Comparison of ENCODE assay signal across 13 cellular contexts in genomic region chr20:4017051-4017702, GRCh38. TPM values are rescaled to one million over a fixed set of nuclear protein-coding genes. Genes with fewer than 3 reads are reported as not detected.
DNase-seq lines count a peak whose midpoint lies in the region; ATAC-seq, FAIRE-seq and TF ChIP-seq lines count a peak whose summit lies in the region.
"Had no signal": no experiment of that assay in that cellular context is flagged by ENCODE, and none has a peak within 500 bp of the region (broad histone marks: within the 10 kb centered on the region; RNA-seq: fewer than 3 reads in every experiment).

No MANE protein-coding gene starts in this region.

- peak overlapping the region; percentile 43 to 95 (median 81) for H3K27ac Mint-ChIP-seq in CD14-positive monocyte

- H3K36me3 ChIP-seq in SK-N-MC (ENCODE audit: insufficient read depth, low read length) (no peaks in the 10 kb centered on the region), stomach (no peaks in the 10 kb centered on the region)
- H3K36me3 ChIP-seq: upper lobe of right lung had no signal

- H3K36me3 Mint-ChIP-seq in CD14-positive monocyte: peaks cover 0 to 2% of the 10 kb centered on the region in 2 donors

- peaks cover 59% of the 10 kb centered on the region for H3K4me1 Mint-ChIP-seq in CD14-positive monocyte

- H3K9me3 Mint-ChIP-seq in CD14-positive monocyte: peaks cover 0 to 3% (median 0%) of the 10 kb centered on the region in 7 donors

- H3K9me3 ChIP-seq in SK-N-MC (ENCODE audit: low read depth, low read length) (no peaks in the 10 kb centered on the region), stomach (no peaks in the 10 kb centered on the region)
- H3K9me3 ChIP-seq: upper lobe of right lung had no signal

- peak; percentile 21 for FAIRE-seq in GM18507 (lab: Jason Lieb, UNC)

- intact Hi-C loops in CD14-positive monocyte (cut with micrococcal nuclease): loop anchor here in 1 of 2 donors (5.0 kb wide), 1 partner anchor 55 kb away; no protein-coding TSS in a partner anchor
- intact Hi-C loops in posterior vena cava (cut with DNase I): loop anchor here (2.0 to 5.0 kb wide), 2 partner anchors 70 to 75 kb away; no protein-coding TSS in a partner anchor
- intact Hi-C loops in stomach (cut with DNase I; ENCODE audit: low total_unique reads): loop anchor here (10.0 kb wide), 1 partner anchor 68 kb away; no protein-coding TSS in a partner anchor

- no peak overlapping the region for H3K4me3 Mint-ChIP-seq in CD14-positive monocyte

- WGBS in stomach, 5 donors: 47 to 64% (median 52%) methylated on average over 2 of the region's 2 CpGs

- TF ChIP-seq POLR2A in stomach (IDR thresholded peaks at IDR 0.05): no peak

- no peak for ATAC-seq in GM21381 (IDR thresholded peaks at IDR 0.05; ENCODE audit: unreplicated experiment)
- ATAC-seq: upper lobe of right lung had no signal

- peaks cover 12 to 42% (median 24%) of the 10 kb centered on the region in 4 donors for H3K4me1 ChIP-seq in stomach

- H3K27me3 ChIP-seq in stomach: no peaks in the 10 kb centered on the region
- H3K27me3 ChIP-seq: upper lobe of right lung had no signal

- TF ChIP-seq CTCF in CD14-positive monocyte (IDR thresholded peaks at IDR 0.05) (no peak), stomach (IDR thresholded peaks at IDR 0.05) (no peak)

- H3K27ac ChIP-seq in SK-N-MC (peak overlapping the region; percentile 68; the same call in 1 of the 2 replicates), stomach (no peak overlapping the region)
- H3K27ac ChIP-seq: GM23248, upper lobe of right lung had no signal

- DNase-seq in CD14-positive monocyte (ENCODE audit: low spot score) (no peak), GM18507 (ENCODE audit: extremely low spot score, insufficient read length, low read depth) (no peak), SK-N-MC (ENCODE audit: low read depth, low spot score) (no peak), kidney tubule cell (ENCODE audit: low spot score) (peak; percentile 44), posterior vena cava (ENCODE audit: low spot score) (no peak), cerebellar nuclear complex (lab: John Stamatoyannopoulos, UW) (no peak), stomach (no peak)
- DNase-seq: DMS153; effector CD4-positive, alpha-beta T cell; GM23248; stimulated activated CD4-positive, alpha-beta T cell treated with anti-CD3 and anti-CD28 coated beads, Interleukin-4, amount 100 ng/mL, for 24 hours; upper lobe of right lung had no signal

- H3K27me3 Mint-ChIP-seq in CD14-positive monocyte (ENCODE audit: low read depth in 3 of 3): peaks cover 0 to 4% (median 2%) of the 10 kb centered on the region in 3 donors

- TF ChIP-seq EP300 in stomach (IDR thresholded peaks at IDR 0.05): no peak

- H3K9ac ChIP-seq in SK-N-MC (ENCODE audit: insufficient read length): no peak overlapping the region
- H3K9ac ChIP-seq: GM23248 had no signal

- H3K4me3 ChIP-seq in SK-N-MC: peak overlapping the region; percentile 15; the same call in 1 of the 2 replicates
- no peak overlapping the region for H3K4me3 ChIP-seq in stomach
- H3K4me3 ChIP-seq: GM23248, upper lobe of right lung had no signal

RNA-seq across cellular contexts. Expression of gene RNF24, which starts 1.8 kb away (rescaled TPM):
- polyA plus RNA-seq in CD14-positive monocyte (10 to 100 TPM; 18.6 to 36.2 TPM), stomach (1 to 10 TPM; 2.2 to 3.7 (median 2.3) TPM)
- total RNA-seq in posterior vena cava (10 to 100 TPM; 14.3 to 16.2 TPM), stomach (10 to 100 TPM in 2 of 5 donors, 1 to 10 TPM in 3; 1.3 to 12.2 (median 7.2) TPM)
